29 cellular contexts compared by ENCODE assay signal in the genomic region with DNA sequence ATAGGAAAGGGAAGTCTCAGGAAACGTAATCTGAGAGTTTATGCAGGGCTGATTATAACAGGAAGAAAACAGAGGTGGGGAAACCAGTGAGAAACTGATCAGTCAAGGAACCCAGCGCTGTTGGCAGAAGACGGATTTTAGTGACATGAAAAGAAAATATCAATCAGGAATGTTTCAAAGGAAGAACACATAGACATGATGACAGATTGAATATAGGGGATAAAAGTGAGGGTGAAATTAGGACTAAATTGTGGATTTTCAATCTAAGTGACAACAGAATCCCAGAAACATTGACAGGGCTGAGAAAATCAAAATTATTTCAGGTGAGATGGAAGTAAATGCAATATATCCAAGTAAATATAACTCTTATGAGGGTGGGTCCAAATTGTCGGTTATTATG.
"Had no signal": no experiment of that assay in that cellular context is flagged by ENCODE, and none has a peak within 500 bp of the region (broad histone marks: within the 10 kb centered on the region; RNA-seq: fewer than 3 reads in every experiment).

No MANE protein-coding gene starts in this region.

- H3K36me3 Mint-ChIP-seq: activated naive CD4-positive, alpha-beta T cell treated with anti-CD3 and anti-CD28 coated beads, Interleukin-2, amount 50 U/mL, for 24 hours; activated naive CD8-positive, alpha-beta T cell treated with anti-CD3 and anti-CD28 coated beads for 36 hours had no signal

- H3K4me1 Mint-ChIP-seq: activated CD4-positive, alpha-beta T cell treated with anti-CD3 and anti-CD28 coated beads, Interleukin-2, amount 10 ng/mL, durations not matched to agents 7 days and 5 days; activated naive CD4-positive, alpha-beta T cell treated with anti-CD3 and anti-CD28 coated beads, Interleukin-2, amount 50 U/mL, for 24 hours; activated naive CD8-positive, alpha-beta T cell treated with anti-CD3 and anti-CD28 coated beads for 36 hours; activated naive CD8-positive, alpha-beta T cell treated with anti-CD3 and anti-CD28 coated beads, Interleukin-2, amount 50 U/mL, for 24 hours; activated T-helper 17 cell treated with anti-CD3 and anti-CD28 coated beads, Interleukin-2, amount 50 U/mL, for 72 hours had no signal

- DNase-seq: activated CD4-positive, alpha-beta T cell treated with anti-CD3 and anti-CD28 coated beads for 1 hour; activated CD4-positive, alpha-beta T cell treated with anti-CD3 and anti-CD28 coated beads for 4 hours; activated CD4-positive, alpha-beta T cell treated with anti-CD3 and anti-CD28 coated beads, Interleukin-2, amount 10 ng/mL, durations not matched to agents 7 days and 5 days; activated CD4-positive, alpha-beta T cell treated with anti-CD3 and anti-CD28 coated beads, Interleukin-2, amount 50 U/mL, for 4 hours; activated CD8-positive, alpha-beta memory T cell treated with anti-CD3 and anti-CD28 coated beads for 24 hours; activated CD8-positive, alpha-beta T cell treated with anti-CD3 and anti-CD28 coated beads for 36 hours; activated effector memory CD4-positive, alpha-beta T cell treated with Interleukin-2 at 50 U/mL for 16 hours; activated gamma-delta T cell treated with Interleukin-2 at 50 U/mL for 16 hours; activated naive CD4-positive, alpha-beta T cell treated with anti-CD3 and anti-CD28 coated beads for 36 hours; activated naive CD8-positive, alpha-beta T cell treated with anti-CD3 and anti-CD28 coated beads for 36 hours; activated naive CD8-positive, alpha-beta T cell treated with anti-CD3 and anti-CD28 coated beads, Interleukin-2, amount 50 U/mL, for 24 hours; activated T-cell treated with anti-CD3 and anti-CD28 coated beads, Interleukin-2, amount 50 U/mL, for 4 hours; adrenal gland; amygdala; aorta; body of pancreas; caudate nucleus; cortex of kidney; dermis blood vessel endothelial cell; effector CD4-positive, alpha-beta T cell; effector memory CD8-positive, alpha-beta T cell; esophagus squamous epithelium; foreskin melanocyte; head of caudate nucleus; T-helper 1 cell; T-helper 17 cell had no signal

- H3K4me3 Mint-ChIP-seq: activated CD4-positive, alpha-beta T cell treated with anti-CD3 and anti-CD28 coated beads, Interleukin-2, amount 10 ng/mL, durations not matched to agents 7 days and 5 days; activated CD8-positive, alpha-beta T cell treated with anti-CD3 and anti-CD28 coated beads for 36 hours; activated naive CD4-positive, alpha-beta T cell treated with anti-CD3 and anti-CD28 coated beads for 36 hours; activated naive CD4-positive, alpha-beta T cell treated with anti-CD3 and anti-CD28 coated beads, Interleukin-2, amount 50 U/mL, for 24 hours; activated naive CD8-positive, alpha-beta T cell treated with anti-CD3 and anti-CD28 coated beads for 36 hours; activated naive CD8-positive, alpha-beta T cell treated with anti-CD3 and anti-CD28 coated beads, Interleukin-2, amount 50 U/mL, for 24 hours; activated T-cell treated with anti-CD3 and anti-CD28 coated beads, Interleukin-2, amount 50 U/mL, for 4 hours; activated T-helper 17 cell treated with anti-CD3 and anti-CD28 coated beads, Interleukin-2, amount 50 U/mL, for 72 hours; effector memory CD8-positive, alpha-beta T cell; T-helper 17 cell had no signal

- H3K27ac Mint-ChIP-seq: activated CD4-positive, alpha-beta T cell treated with anti-CD3 and anti-CD28 coated beads, Interleukin-2, amount 10 ng/mL, durations not matched to agents 7 days and 5 days; activated CD8-positive, alpha-beta T cell treated with anti-CD3 and anti-CD28 coated beads for 36 hours; activated naive CD4-positive, alpha-beta T cell treated with anti-CD3 and anti-CD28 coated beads for 36 hours; activated naive CD4-positive, alpha-beta T cell treated with anti-CD3 and anti-CD28 coated beads, Interleukin-2, amount 50 U/mL, for 24 hours; activated naive CD8-positive, alpha-beta T cell treated with anti-CD3 and anti-CD28 coated beads for 36 hours; activated naive CD8-positive, alpha-beta T cell treated with anti-CD3 and anti-CD28 coated beads, Interleukin-2, amount 50 U/mL, for 24 hours; activated T-helper 17 cell treated with anti-CD3 and anti-CD28 coated beads, Interleukin-2, amount 50 U/mL, for 72 hours; effector memory CD8-positive, alpha-beta T cell; T-helper 17 cell had no signal

- H3K27me3 Mint-ChIP-seq: activated naive CD4-positive, alpha-beta T cell treated with anti-CD3 and anti-CD28 coated beads, Interleukin-2, amount 50 U/mL, for 24 hours had no signal

- H3K9me3 Mint-ChIP-seq: activated CD4-positive, alpha-beta T cell treated with anti-CD3 and anti-CD28 coated beads, Interleukin-2, amount 10 ng/mL, durations not matched to agents 7 days and 5 days; activated CD8-positive, alpha-beta T cell treated with anti-CD3 and anti-CD28 coated beads for 36 hours; activated naive CD4-positive, alpha-beta T cell treated with anti-CD3 and anti-CD28 coated beads for 36 hours; activated naive CD4-positive, alpha-beta T cell treated with anti-CD3 and anti-CD28 coated beads, Interleukin-2, amount 50 U/mL, for 24 hours; activated naive CD8-positive, alpha-beta T cell treated with anti-CD3 and anti-CD28 coated beads for 36 hours; activated naive CD8-positive, alpha-beta T cell treated with anti-CD3 and anti-CD28 coated beads, Interleukin-2, amount 50 U/mL, for 24 hours; activated T-cell treated with anti-CD3 and anti-CD28 coated beads, Interleukin-2, amount 50 U/mL, for 4 hours; activated T-helper 17 cell treated with anti-CD3 and anti-CD28 coated beads, Interleukin-2, amount 50 U/mL, for 72 hours; effector memory CD8-positive, alpha-beta T cell had no signal

- ATAC-seq: activated CD8-positive, alpha-beta T cell treated with anti-CD3 and anti-CD28 coated beads for 36 hours; activated naive CD8-positive, alpha-beta T cell treated with anti-CD3 and anti-CD28 coated beads, Interleukin-2, amount 50 U/mL, for 24 hours; activated T-cell treated with anti-CD3 and anti-CD28 coated beads, Interleukin-2, amount 50 U/mL, for 4 hours; activated T-helper 17 cell treated with anti-CD3 and anti-CD28 coated beads, Interleukin-2, amount 50 U/mL, for 72 hours; body of pancreas; effector memory CD8-positive, alpha-beta T cell; gastroesophageal sphincter; T-helper 17 cell had no signal
